1 cellular context compared by ENCODE assay signal in genomic region chr6:340991-341827, GRCh38.
TF ChIP-seq lines count a peak whose summit lies in the region.

No MANE protein-coding gene starts in this region.

TF ChIP-seq in GM12878, 131 proteins besides CTCF, POLR2A, EP300 and RAD21 (continued from another document and continues in another):
- TF ChIP-seq ZBED1 (IDR thresholded peaks at IDR 0.05; ENCODE audit: borderline replicate concordance) (peak; percentile 40; the same call in 1 of the 2 replicates), CREB1 (IDR thresholded peaks at IDR 0.05; ENCODE audit: low read depth) (no peak), DPF2 (IDR thresholded peaks at IDR 0.05) (peak; percentile 88), ZNF687 (IDR thresholded peaks at IDR 0.05) (peak; percentile 93), CUX1 (IDR thresholded peaks at IDR 0.05; ENCODE audit: insufficient replicate concordance, low read depth, low read length) (no peak), ATF3 (IDR thresholded peaks at IDR 0.05; ENCODE audit: borderline replicate concordance, extremely low read depth, low read depth, low read length) (no peak), BCLAF1 (IDR thresholded peaks at IDR 0.05) (0 out of 2 replicates have a peak, but pooled peaks have one; percentile 4), PKNOX1 (IDR thresholded peaks at IDR 0.05) (no peak), SP1 (IDR thresholded peaks at IDR 0.05; ENCODE audit: low read depth, low read length) (peak; percentile 80), SKIL (IDR thresholded peaks at IDR 0.05; ENCODE audit: low read depth, poor library complexity, severe bottlenecking) (peak; percentile 17), GATAD2B (conservative IDR thresholded peaks at IDR 0.05; ENCODE audit: low read depth) (peak; percentile 90), MYC (IDR thresholded peaks at IDR 0.05; ENCODE audit: insufficient read depth, insufficient read length, insufficient replicate concordance, low read length, severe bottlenecking) (no peak), ZNF622 (IDR thresholded peaks at IDR 0.05) (no peak), BHLHE40 (IDR thresholded peaks at IDR 0.05; ENCODE audit: borderline replicate concordance in 1 of 2, low read depth in 2 of 2, low read length in 1 of 2) (peak; percentile 33 to 57; a peak in 2 of 4 replicates), ZNF207 (IDR thresholded peaks at IDR 0.05; ENCODE audit: borderline replicate concordance) (no peak; the same call in 1 of the 2 replicates), IRF5 (IDR thresholded peaks at IDR 0.05; ENCODE audit: borderline replicate concordance) (no peak), SREBF2 (IDR thresholded peaks at IDR 0.05; ENCODE audit: low read length) (no peak), CEBPZ (IDR thresholded peaks at IDR 0.05; ENCODE audit: low read depth, low read length) (no peak), SMAD5 (IDR thresholded peaks at IDR 0.05; ENCODE audit: low read depth) (no peak), RFX5 (IDR thresholded peaks at IDR 0.05; ENCODE audit: low read depth, low read length) (0 out of 2 replicates have a peak, but pooled peaks have one; percentile 28), STAT1 (conservative IDR thresholded peaks at IDR 0.05) (no peak), ZBTB4 (CRISPR knock-in tag; IDR thresholded peaks at IDR 0.05) (0 out of 2 replicates have a peak, but pooled peaks have one; percentile 48), SUPT20H (IDR thresholded peaks at IDR 0.05; ENCODE audit: borderline replicate concordance, control insufficient read depth, low read depth, low read length) (no peak), NRF1 (conservative IDR thresholded peaks at IDR 0.05; ENCODE audit: low read depth, low read length) (no peak), SMAD1 (IDR thresholded peaks at IDR 0.05; ENCODE audit: low read depth, partially characterized antibody) (no peak)
